In genomic region chr6:43076093-43076927, GRCh38 we compare ENCODE assay signal across 8 cellular contexts. TPM values are rescaled to one million over a fixed set of nuclear protein-coding genes. Genes with fewer than 3 reads are reported as not detected.
A peak's percentile ranks its signal among the peaks of the same experiment; 100 is the strongest.
DNase-seq lines count a peak whose midpoint lies in the region; ATAC-seq and TF ChIP-seq lines count a peak whose summit lies in the region.

Gene PTK7, plus strand, starts transcription at chr6:43076314. Its CDS starts 175 bp downstream, at chr6:43076489.

- H3K27ac Mint-ChIP-seq in activated CD8-positive, alpha-beta T cell treated with anti-CD3 and anti-CD28 coated beads for 36 hours = no peak within 1 kb of the TSS
- H3K27ac Mint-ChIP-seq in natural killer cell = no peak within 1 kb of the TSS

- CTCF ChIA-PET in activated CD8-positive, alpha-beta T cell treated with anti-CD3 and anti-CD28 coated beads for 36 hours (lab: Charles Lee) = interaction anchor here (1.3 to 2.1 kb wide), 2 partner anchors 67 to 153 kb away, joined by 4 to 17 read pairs; partner anchors contain the start of gene DNPH1

- TF ChIP-seq CTCF in activated CD8-positive, alpha-beta T cell treated with anti-CD3 and anti-CD28 coated beads for 36 hours (IDR thresholded peaks at IDR 0.05) = no peak
- no peak for TF ChIP-seq CTCF in natural killer cell (IDR thresholded peaks at IDR 0.05)

- POLR2A ChIA-PET in activated CD8-positive, alpha-beta T cell treated with anti-CD3 and anti-CD28 coated beads for 36 hours (lab: Charles Lee) = interaction anchor here (0.6 to 1.6 kb wide), 9 partner anchors 9 to 380 kb away, joined by 3 to 8 read pairs (median 3); partner anchors contain the start of genes CUL7, KLC4 and MRPL2

- H3K27me3 Mint-ChIP-seq in activated CD8-positive, alpha-beta T cell treated with anti-CD3 and anti-CD28 coated beads for 36 hours = peaks cover 10% of the 10 kb centered on the region
- H3K27me3 Mint-ChIP-seq in natural killer cell (ENCODE audit: low read depth in 2 of 2) = peaks cover 0 to 9% of the 10 kb centered on the region in 2 donors

- peaks cover 2% of the 10 kb centered on the region for H3K4me1 Mint-ChIP-seq in activated CD8-positive, alpha-beta T cell treated with anti-CD3 and anti-CD28 coated beads for 36 hours (ENCODE audit: low read depth)
- H3K4me1 Mint-ChIP-seq in natural killer cell = no peaks in the 10 kb centered on the region

- H3K36me3 Mint-ChIP-seq in activated CD8-positive, alpha-beta T cell treated with anti-CD3 and anti-CD28 coated beads for 36 hours (ENCODE audit: low read depth) = peaks cover 6% of the 10 kb centered on the region
- H3K36me3 Mint-ChIP-seq in natural killer cell = peaks cover 11% of the 10 kb centered on the region

- no peaks in the 10 kb centered on the region for H3K9me3 Mint-ChIP-seq in activated CD8-positive, alpha-beta T cell treated with anti-CD3 and anti-CD28 coated beads for 36 hours
- H3K9me3 Mint-ChIP-seq in natural killer cell = no peaks in the 10 kb centered on the region

- intact Hi-C loops in activated CD8-positive, alpha-beta T cell treated with anti-CD3 and anti-CD28 coated beads for 36 hours (cut with micrococcal nuclease) = no loop called here
- intact Hi-C loops in natural killer cell (cut with micrococcal nuclease) = no loop called here

- peak; percentile 80 for ATAC-seq in activated CD8-positive, alpha-beta T cell treated with anti-CD3 and anti-CD28 coated beads for 36 hours
- peak in 2 of 3 donors; percentile 64 to 73 for ATAC-seq in natural killer cell
- no peak for ATAC-seq in GM21447 (IDR thresholded peaks at IDR 0.05; ENCODE audit: unreplicated experiment)

- H3K4me3 Mint-ChIP-seq in activated CD8-positive, alpha-beta T cell treated with anti-CD3 and anti-CD28 coated beads for 36 hours = peak within 1 kb of the TSS; percentile 61
- H3K4me3 Mint-ChIP-seq in natural killer cell = peak within 1 kb of the TSS; percentile 80

- DNase-seq in NCI-H2081 (lab: John Stamatoyannopoulos, UW) (peak; percentile 69 to 79), NCI-H2081 treated with DMSO at 0.1 percent for 48 hours (lab: John Stamatoyannopoulos, UW) (no peak), NCI-H1930 (lab: John Stamatoyannopoulos, UW) (peak; percentile 79 to 81), fibroblast of gingiva (ENCODE audit: low read depth) (peak; percentile 55), natural killer cell (no peak), hepatic stellate cell (ENCODE audit: low spot score) (no peak)
- peak; percentile 39 for DNase-seq in activated CD8-positive, alpha-beta T cell treated with anti-CD3 and anti-CD28 coated beads for 36 hours

RNA-seq across cellular contexts. Expression of gene PTK7, which starts in this region (rescaled TPM):
- 1 to 10 TPM; 3.8 to 4.1 TPM for total RNA-seq in activated CD8-positive, alpha-beta T cell treated with anti-CD3 and anti-CD28 coated beads for 36 hours
- total RNA-seq in natural killer cell = 1 to 10 TPM; 1.7 to 5.6 (median 2.8) TPM

Comparison
In these comparisons a context has a peak if more than half of its experiments do, and no peak if none do; other contexts are left out.
1. DNase-seq: peak in NCI-H2081 (2 of 2), NCI-H1930 (2 of 2), activated CD8-positive, alpha-beta T cell treated with anti-CD3 and anti-CD28 coated beads for 36 hours (single experiment) and fibroblast of gingiva (single experiment); none in NCI-H2081 treated with DMSO at 0.1 percent for 48 hours (single experiment), natural killer cell (single experiment) and hepatic stellate cell (single experiment).